In genomic region chr6:36546958-36547645, GRCh38 we compare ENCODE assay signal across 1 cellular context.
TF ChIP-seq lines count a peak whose summit lies in the region.

Gene STK38, minus strand, starts transcription at chr6:36547479. Its CDS starts 7,277 bp downstream, at chr6:36540202.

TF ChIP-seq in HepG2, 621 proteins besides CTCF, POLR2A, EP300 and RAD21 (continued from another document and continues in another):
- TF ChIP-seq GMEB2 (CRISPR knock-in tag; IDR thresholded peaks at IDR 0.05; ENCODE audit: low read depth) (no peak), ZNF562 (CRISPR knock-in tag; IDR thresholded peaks at IDR 0.05; ENCODE audit: borderline replicate concordance) (no peak), ZNF33B (CRISPR knock-in tag; IDR thresholded peaks at IDR 0.05) (no peak), MAF1 (CRISPR knock-in tag; IDR thresholded peaks at IDR 0.05; ENCODE audit: borderline replicate concordance) (0 out of 2 replicates have a peak, but pooled peaks have one; percentile 55), ZNF782 (CRISPR knock-in tag; IDR thresholded peaks at IDR 0.05; ENCODE audit: borderline replicate concordance) (peak; percentile 92), ZNF792 (CRISPR knock-in tag; IDR thresholded peaks at IDR 0.05) (peak; percentile 76; the same call in 1 of the 2 replicates), ZNF605 (CRISPR knock-in tag; IDR thresholded peaks at IDR 0.05) (peak; percentile 65; the same call in 1 of the 2 replicates), ZNF160 (CRISPR knock-in tag; IDR thresholded peaks at IDR 0.05) (no peak; the same call in 1 of the 2 replicates), RCOR2 (CRISPR knock-in tag; IDR thresholded peaks at IDR 0.05) (no peak), ELF4 (CRISPR knock-in tag; IDR thresholded peaks at IDR 0.05; ENCODE audit: borderline replicate concordance) (peak; percentile 46; the same call in 1 of the 2 replicates), ZNF672 (CRISPR knock-in tag; IDR thresholded peaks at IDR 0.05) (no peak), NFIB (CRISPR knock-in tag; IDR thresholded peaks at IDR 0.05; ENCODE audit: borderline replicate concordance) (no peak), TBP (CRISPR knock-in tag; IDR thresholded peaks at IDR 0.05) (0 out of 2 replicates have a peak, but pooled peaks have one; percentile 70), ZNF256 (CRISPR knock-in tag; conservative IDR thresholded peaks at IDR 0.05) (peak; percentile 89), ZNF235 (CRISPR knock-in tag; IDR thresholded peaks at IDR 0.05; ENCODE audit: borderline replicate concordance) (peak; percentile 92; the same call in 1 of the 2 replicates), JUN (CRISPR knock-in tag; IDR thresholded peaks at IDR 0.05) (0 out of 2 replicates have a peak, but pooled peaks have one; percentile 25), GATAD2A (CRISPR knock-in tag; IDR thresholded peaks at IDR 0.05) (peak; percentile 41), HDAC1 (CRISPR knock-in tag; IDR thresholded peaks at IDR 0.05) (peak; percentile 91), HNF1B (CRISPR knock-in tag; IDR thresholded peaks at IDR 0.05) (peak; percentile 58; the same call in 1 of the 2 replicates), ZNF326 (CRISPR knock-in tag; IDR thresholded peaks at IDR 0.05; ENCODE audit: borderline replicate concordance) (no peak), ZBTB20 (CRISPR knock-in tag; IDR thresholded peaks at IDR 0.05; ENCODE audit: borderline replicate concordance, low read depth) (peak; percentile 53; the same call in 1 of the 2 replicates), XRCC5 (optimal IDR thresholded peaks at IDR 0.05; ENCODE audit: low read length) (peak; percentile 53), KLF15 (CRISPR knock-in tag; IDR thresholded peaks at IDR 0.05; ENCODE audit: borderline replicate concordance) (0 out of 2 replicates have a peak, but pooled peaks have one; percentile 82), ZBTB44 (CRISPR knock-in tag; IDR thresholded peaks at IDR 0.05) (no peak), HOXD1 (CRISPR knock-in tag; IDR thresholded peaks at IDR 0.05) (peak; percentile 31; the same call in 1 of the 2 replicates), NONO (IDR thresholded peaks at IDR 0.05) (no peak), NONO (CRISPR knock-in tag; conservative IDR thresholded peaks at IDR 0.05) (peak; percentile 68; the same call in 1 of the 2 replicates), ZNF574 (CRISPR knock-in tag; IDR thresholded peaks at IDR 0.05) (peak; percentile 74), ATM (IDR thresholded peaks at IDR 0.05; ENCODE audit: borderline replicate concordance) (no peak), YEATS4 (CRISPR knock-in tag; IDR thresholded peaks at IDR 0.05; ENCODE audit: borderline replicate concordance) (peak; percentile 79; the same call in 1 of the 2 replicates), KDM4B (CRISPR knock-in tag; IDR thresholded peaks at IDR 0.05) (0 out of 2 replicates have a peak, but pooled peaks have one; percentile 44), ZNF652 (CRISPR knock-in tag; IDR thresholded peaks at IDR 0.05; ENCODE audit: borderline replicate concordance, low read depth) (no peak), MTF2 (CRISPR knock-in tag; IDR thresholded peaks at IDR 0.05; ENCODE audit: borderline replicate concordance) (no peak), ATF5 (CRISPR knock-in tag; IDR thresholded peaks at IDR 0.05; ENCODE audit: low read depth) (no peak), ZNF251 (CRISPR knock-in tag; IDR thresholded peaks at IDR 0.05) (no peak), MTF1 (CRISPR knock-in tag; IDR thresholded peaks at IDR 0.05) (0 out of 2 replicates have a peak, but pooled peaks have one; percentile 49), PCBP2 (optimal IDR thresholded peaks at IDR 0.05; ENCODE audit: low read depth, low read length, poor library complexity, severe bottlenecking) (no peak), ZNF550 (CRISPR knock-in tag; IDR thresholded peaks at IDR 0.05; ENCODE audit: borderline replicate concordance) (no peak; the same call in 1 of the 2 replicates), NAIF1 (CRISPR knock-in tag; IDR thresholded peaks at IDR 0.05; ENCODE audit: borderline replicate concordance) (peak; percentile 69; the same call in 1 of the 2 replicates), SIX4 (CRISPR knock-in tag; IDR thresholded peaks at IDR 0.05) (no peak)
- TF ChIP-seq, protein P1, sequence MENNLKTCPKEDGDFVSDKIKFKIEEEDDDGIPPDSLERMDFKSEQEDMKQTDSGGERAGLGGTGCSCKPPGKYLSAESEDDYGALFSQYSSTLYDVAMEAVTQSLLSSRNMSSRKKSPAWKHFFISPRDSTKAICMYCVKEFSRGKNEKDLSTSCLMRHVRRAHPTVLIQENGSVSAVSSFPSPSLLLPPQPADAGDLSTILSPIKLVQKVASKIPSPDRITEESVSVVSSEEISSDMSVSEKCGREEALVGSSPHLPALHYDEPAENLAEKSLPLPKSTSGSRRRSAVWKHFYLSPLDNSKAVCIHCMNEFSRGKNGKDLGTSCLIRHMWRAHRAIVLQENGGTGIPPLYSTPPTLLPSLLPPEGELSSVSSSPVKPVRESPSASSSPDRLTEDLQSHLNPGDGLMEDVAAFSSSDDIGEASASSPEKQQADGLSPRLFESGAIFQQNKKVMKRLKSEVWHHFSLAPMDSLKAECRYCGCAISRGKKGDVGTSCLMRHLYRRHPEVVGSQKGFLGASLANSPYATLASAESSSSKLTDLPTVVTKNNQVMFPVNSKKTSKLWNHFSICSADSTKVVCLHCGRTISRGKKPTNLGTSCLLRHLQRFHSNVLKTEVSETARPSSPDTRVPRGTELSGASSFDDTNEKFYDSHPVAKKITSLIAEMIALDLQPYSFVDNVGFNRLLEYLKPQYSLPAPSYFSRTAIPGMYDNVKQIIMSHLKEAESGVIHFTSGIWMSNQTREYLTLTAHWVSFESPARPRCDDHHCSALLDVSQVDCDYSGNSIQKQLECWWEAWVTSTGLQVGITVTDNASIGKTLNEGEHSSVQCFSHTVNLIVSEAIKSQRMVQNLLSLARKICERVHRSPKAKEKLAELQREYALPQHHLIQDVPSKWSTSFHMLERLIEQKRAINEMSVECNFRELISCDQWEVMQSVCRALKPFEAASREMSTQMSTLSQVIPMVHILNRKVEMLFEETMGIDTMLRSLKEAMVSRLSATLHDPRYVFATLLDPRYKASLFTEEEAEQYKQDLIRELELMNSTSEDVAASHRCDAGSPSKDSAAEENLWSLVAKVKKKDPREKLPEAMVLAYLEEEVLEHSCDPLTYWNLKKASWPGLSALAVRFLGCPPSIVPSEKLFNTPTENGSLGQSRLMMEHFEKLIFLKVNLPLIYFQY (CRISPR knock-in tag; IDR thresholded peaks at IDR 0.05; ENCODE audit: borderline replicate concordance) = peak; percentile 79
- TF ChIP-seq, protein P2, sequence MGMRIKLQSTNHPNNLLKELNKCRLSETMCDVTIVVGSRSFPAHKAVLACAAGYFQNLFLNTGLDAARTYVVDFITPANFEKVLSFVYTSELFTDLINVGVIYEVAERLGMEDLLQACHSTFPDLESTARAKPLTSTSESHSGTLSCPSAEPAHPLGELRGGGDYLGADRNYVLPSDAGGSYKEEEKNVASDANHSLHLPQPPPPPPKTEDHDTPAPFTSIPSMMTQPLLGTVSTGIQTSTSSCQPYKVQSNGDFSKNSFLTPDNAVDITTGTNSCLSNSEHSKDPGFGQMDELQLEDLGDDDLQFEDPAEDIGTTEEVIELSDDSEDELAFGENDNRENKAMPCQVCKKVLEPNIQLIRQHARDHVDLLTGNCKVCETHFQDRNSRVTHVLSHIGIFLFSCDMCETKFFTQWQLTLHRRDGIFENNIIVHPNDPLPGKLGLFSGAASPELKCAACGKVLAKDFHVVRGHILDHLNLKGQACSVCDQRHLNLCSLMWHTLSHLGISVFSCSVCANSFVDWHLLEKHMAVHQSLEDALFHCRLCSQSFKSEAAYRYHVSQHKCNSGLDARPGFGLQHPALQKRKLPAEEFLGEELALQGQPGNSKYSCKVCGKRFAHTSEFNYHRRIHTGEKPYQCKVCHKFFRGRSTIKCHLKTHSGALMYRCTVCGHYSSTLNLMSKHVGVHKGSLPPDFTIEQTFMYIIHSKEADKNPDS (CRISPR knock-in tag; IDR thresholded peaks at IDR 0.05) = no peak
- TF ChIP-seq, protein P3, sequence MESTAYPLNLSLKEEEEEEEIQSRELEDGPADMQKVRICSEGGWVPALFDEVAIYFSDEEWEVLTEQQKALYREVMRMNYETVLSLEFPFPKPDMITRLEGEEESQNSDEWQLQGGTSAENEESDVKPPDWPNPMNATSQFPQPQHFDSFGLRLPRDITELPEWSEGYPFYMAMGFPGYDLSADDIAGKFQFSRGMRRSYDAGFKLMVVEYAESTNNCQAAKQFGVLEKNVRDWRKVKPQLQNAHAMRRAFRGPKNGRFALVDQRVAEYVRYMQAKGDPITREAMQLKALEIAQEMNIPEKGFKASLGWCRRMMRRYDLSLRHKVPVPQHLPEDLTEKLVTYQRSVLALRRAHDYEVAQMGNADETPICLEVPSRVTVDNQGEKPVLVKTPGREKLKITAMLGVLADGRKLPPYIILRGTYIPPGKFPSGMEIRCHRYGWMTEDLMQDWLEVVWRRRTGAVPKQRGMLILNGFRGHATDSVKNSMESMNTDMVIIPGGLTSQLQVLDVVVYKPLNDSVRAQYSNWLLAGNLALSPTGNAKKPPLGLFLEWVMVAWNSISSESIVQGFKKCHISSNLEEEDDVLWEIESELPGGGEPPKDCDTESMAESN (CRISPR knock-in tag; conservative IDR thresholded peaks at IDR 0.05) = peak; percentile 46; the same call in 1 of the 2 replicates
- TF ChIP-seq, protein P4, sequence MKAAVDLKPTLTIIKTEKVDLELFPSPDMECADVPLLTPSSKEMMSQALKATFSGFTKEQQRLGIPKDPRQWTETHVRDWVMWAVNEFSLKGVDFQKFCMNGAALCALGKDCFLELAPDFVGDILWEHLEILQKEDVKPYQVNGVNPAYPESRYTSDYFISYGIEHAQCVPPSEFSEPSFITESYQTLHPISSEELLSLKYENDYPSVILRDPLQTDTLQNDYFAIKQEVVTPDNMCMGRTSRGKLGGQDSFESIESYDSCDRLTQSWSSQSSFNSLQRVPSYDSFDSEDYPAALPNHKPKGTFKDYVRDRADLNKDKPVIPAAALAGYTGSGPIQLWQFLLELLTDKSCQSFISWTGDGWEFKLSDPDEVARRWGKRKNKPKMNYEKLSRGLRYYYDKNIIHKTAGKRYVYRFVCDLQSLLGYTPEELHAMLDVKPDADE (CRISPR knock-in tag; IDR thresholded peaks at IDR 0.05) = 0 out of 2 replicates have a peak, but pooled peaks have one; percentile 24
